In genomic region chr3:160159806-160160205, GRCh38 we compare ENCODE assay signal across 17 cellular contexts.
DNase-seq lines count a peak whose midpoint lies in the region; ATAC-seq and TF ChIP-seq lines count a peak whose summit lies in the region.
"Had no signal": no experiment of that assay in that cellular context is flagged by ENCODE, and none has a peak within 500 bp of the region (broad histone marks: within the 10 kb centered on the region; RNA-seq: fewer than 3 reads in every experiment).

No MANE protein-coding gene starts in this region.

- TF ChIP-seq CTCF in neural crest cell (conservative IDR thresholded peaks at IDR 0.05) (no peak), foreskin keratinocyte (conservative IDR thresholded peaks at IDR 0.05) (no peak)

- peaks cover 50% of the 10 kb centered on the region for H3K4me1 Mint-ChIP-seq in neural crest cell
- H3K4me1 Mint-ChIP-seq: CD4-positive, alpha-beta memory T cell had no signal

- H3K4me1 ChIP-seq in foreskin keratinocyte: no peaks in the 10 kb centered on the region
- H3K4me1 ChIP-seq: Caco-2 had no signal

- H3K36me3 Mint-ChIP-seq in neural crest cell (ENCODE audit: low read depth): no peaks in the 10 kb centered on the region
- H3K36me3 Mint-ChIP-seq: CD4-positive, alpha-beta memory T cell had no signal

- no peak for ATAC-seq in foreskin keratinocyte
- ATAC-seq: GM12878, HCT116 had no signal

- peak overlapping the region; percentile 65 for H3K27ac Mint-ChIP-seq in neural crest cell (ENCODE audit: unreplicated experiment)
- H3K27ac Mint-ChIP-seq: CD4-positive, alpha-beta memory T cell; H9 had no signal

- no peak overlapping the region for H3K4me3 Mint-ChIP-seq in neural crest cell
- H3K4me3 Mint-ChIP-seq: CD4-positive, alpha-beta memory T cell; H9 had no signal

- H3K27me3 ChIP-seq in foreskin keratinocyte: peaks cover 42% of the 10 kb centered on the region

- no peak overlapping the region for H3K27ac ChIP-seq in foreskin keratinocyte
- H3K27ac ChIP-seq: GM23248 had no signal

- no peaks in the 10 kb centered on the region for H3K9me3 Mint-ChIP-seq in neural crest cell
- H3K9me3 Mint-ChIP-seq: CD4-positive, alpha-beta memory T cell; H9 had no signal

- in situ Hi-C loops in SK-MEL-5 (cut with HindIII; ENCODE audit: low pct_unique_long_range_greater_than_20kb, low sequenced_read_pairs): no loop called here

- DNase-seq in SK-MEL-5 (ENCODE audit: low read depth, low spot score) (peak; percentile 78), neural crest cell (ENCODE audit: low read depth, low spot score) (no peak), pons (ENCODE audit: low spot score) (peak; percentile 4), NCI-H510A (lab: John Stamatoyannopoulos, UW) (no peak), SK-N-DZ (ENCODE audit: low spot score) (no peak), foreskin keratinocyte (no peak)
- DNase-seq: C1 segment of cervical spinal cord; Caco-2; CD4-positive, alpha-beta memory T cell; DMS 273 treated with DMSO at 0.1 percent for 48 hours; DMS79; EL; GDM1; GM23248; H9 had no signal

- no peaks in the 10 kb centered on the region for H3K27me3 Mint-ChIP-seq in neural crest cell (ENCODE audit: low read depth)

Comparison
In these comparisons a context has a peak if more than half of its experiments do, and no peak if none do; other contexts are left out.
1. DNase-seq: peak in SK-MEL-5 (single experiment) and pons (single experiment); none in neural crest cell (single experiment), NCI-H510A (single experiment), SK-N-DZ (single experiment) and foreskin keratinocyte (0 of 2).